28 cellular contexts compared by ENCODE assay signal in genomic region chr14:54395716-54396115, GRCh38. TPM values are rescaled to one million over a fixed set of nuclear protein-coding genes. Genes with fewer than 3 reads are reported as not detected.
DNase-seq lines count a peak whose midpoint lies in the region; ATAC-seq, FAIRE-seq and TF ChIP-seq lines count a peak whose summit lies in the region.
"Had no signal": no experiment of that assay in that cellular context is flagged by ENCODE, and none has a peak within 500 bp of the region (broad histone marks: within the 10 kb centered on the region; RNA-seq: fewer than 3 reads in every experiment).

No MANE protein-coding gene starts in this region.

- H3K27me3 Mint-ChIP-seq in natural killer cell (ENCODE audit: low read depth in 2 of 2) (peaks cover 3 to 13% of the 10 kb centered on the region in 2 donors), immature natural killer cell (ENCODE audit: low read depth in 3 of 3) (peaks cover 3 to 13% (median 10%) of the 10 kb centered on the region in 3 donors), type B pancreatic cell (peaks cover 3% of the 10 kb centered on the region)
- H3K27me3 Mint-ChIP-seq in natural killer cell treated with Interleukin-12 subunit alpha and Interleukin-12 subunit beta and Interleukin-15 and Interleukin-18, amount 100 ng/mL, for 72 hours = peaks cover under 1 to 12% of the 10 kb centered on the region in 2 donors

- ATAC-seq in natural killer cell = no peak
- no peak for ATAC-seq in natural killer cell treated with Interleukin-12 subunit alpha and Interleukin-12 subunit beta and Interleukin-15 and Interleukin-18, amount 100 ng/mL, for 72 hours

- intact Hi-C loops in natural killer cell (cut with micrococcal nuclease) = loop anchor here (1.0 to 2.0 kb wide), 3 partner anchors 46 to 114 kb away; partner anchors contain the start of genes CGRRF1, CNIH1 and GMFB

- peaks cover 7% of the 10 kb centered on the region in 2 donors for H3K4me1 Mint-ChIP-seq in natural killer cell
- peaks cover 7 to 16% of the 10 kb centered on the region in 2 donors for H3K4me1 Mint-ChIP-seq in natural killer cell treated with Interleukin-12 subunit alpha and Interleukin-12 subunit beta and Interleukin-15 and Interleukin-18, amount 100 ng/mL, for 72 hours (ENCODE audit: low read depth in 2 of 2)
- peaks cover 14 to 19% of the 10 kb centered on the region in 2 donors for H3K4me1 Mint-ChIP-seq in immature natural killer cell
- H3K4me1 Mint-ChIP-seq in type B pancreatic cell (ENCODE audit: unreplicated experiment) = peaks cover 17% of the 10 kb centered on the region

- H3K27ac Mint-ChIP-seq in natural killer cell (no peak overlapping the region), immature natural killer cell (no peak overlapping the region), type B pancreatic cell (no peak overlapping the region)
- no peak overlapping the region for H3K27ac Mint-ChIP-seq in natural killer cell treated with Interleukin-12 subunit alpha and Interleukin-12 subunit beta and Interleukin-15 and Interleukin-18, amount 100 ng/mL, for 72 hours

- TF ChIP-seq CTCF in natural killer cell (IDR thresholded peaks at IDR 0.05) = no peak
- TF ChIP-seq CTCF in type B pancreatic cell (conservative IDR thresholded peaks at IDR 0.05) = no peak

- H3K4me3 Mint-ChIP-seq in natural killer cell (peak overlapping the region; percentile 32), immature natural killer cell (peak overlapping the region in 3 of 5 donors; percentile 11 to 57 (median 33)), type B pancreatic cell (peak overlapping the region; percentile 68)
- no peak overlapping the region for H3K4me3 Mint-ChIP-seq in natural killer cell treated with Interleukin-12 subunit alpha and Interleukin-12 subunit beta and Interleukin-15 and Interleukin-18, amount 100 ng/mL, for 72 hours

- no peak for FAIRE-seq in frontal cortex (lab: Jason Lieb, UNC)

- peak; percentile 8 for DNase-seq in DMS53 (lab: John Stamatoyannopoulos, UW)
- no peak for DNase-seq in DMS53 treated with DMSO at 0.1 percent for 48 hours (lab: John Stamatoyannopoulos, UW; ENCODE audit: unreplicated experiment)
- DNase-seq in natural killer cell = no peak
- DNase-seq in natural killer cell treated with Interleukin-12 subunit alpha and Interleukin-12 subunit beta and Interleukin-15 and Interleukin-18, amount 100 ng/mL, for 72 hours (ENCODE audit: low spot score) = no peak
- DNase-seq in immature natural killer cell = no peak
- no peak for DNase-seq in type B pancreatic cell (ENCODE audit: extremely low spot score, unreplicated experiment)
- DNase-seq in frontal cortex (ENCODE audit: low spot score in 2 of 2) = no peak
- DNase-seq in HK-2 (ENCODE audit: unreplicated experiment) = no peak
- DNase-seq: 8988T; activated gamma-delta T cell treated with Interleukin-2 at 50 U/mL for 16 hours; activated T-cell treated with anti-CD3 and anti-CD28 coated beads for 4 hours; aorta; cortex of kidney; DMS153; effector memory CD8-positive, alpha-beta T cell; erythroblast; H7; heart left ventricle; kidney glomerular epithelial cell; lower lobe of right lung; mucosa of descending colon; NCI-H1092 treated with DMSO at 0.1 percent for 48 hours; NCI-H187 treated with DMSO at 0.1 percent for 48 hours; NCI-H2171 treated with DMSO at 0.1 percent for 48 hours; NCI-H524; Right ventricle myocardium superior; sigmoid colon; stimulated activated naive CD4-positive, alpha-beta T cell treated with Interleukin-2 at 50 U/mL for 16 hours had no signal

- H3K9me3 Mint-ChIP-seq in natural killer cell (no peaks in the 10 kb centered on the region), immature natural killer cell (no peaks in the 10 kb centered on the region), type B pancreatic cell (no peaks in the 10 kb centered on the region)
- H3K9me3 Mint-ChIP-seq in natural killer cell treated with Interleukin-12 subunit alpha and Interleukin-12 subunit beta and Interleukin-15 and Interleukin-18, amount 100 ng/mL, for 72 hours = no peaks in the 10 kb centered on the region
- H3K9me3 Mint-ChIP-seq: effector memory CD8-positive, alpha-beta T cell had no signal

- H3K36me3 Mint-ChIP-seq in natural killer cell = no peaks in the 10 kb centered on the region
- H3K36me3 Mint-ChIP-seq in natural killer cell treated with Interleukin-12 subunit alpha and Interleukin-12 subunit beta and Interleukin-15 and Interleukin-18, amount 100 ng/mL, for 72 hours = no peaks in the 10 kb centered on the region
- no peaks in the 10 kb centered on the region for H3K36me3 Mint-ChIP-seq in immature natural killer cell
- peaks cover 4% of the 10 kb centered on the region for H3K36me3 Mint-ChIP-seq in type B pancreatic cell

RNA-seq across cellular contexts. Expression of gene CDKN3, which starts 1.1 kb away (rescaled TPM):
- total RNA-seq in natural killer cell (1 to 10 TPM in 2 of 3 donors, under 1 TPM in 1; 0.89 to 3.0 (median 1.8) TPM), type B pancreatic cell (ENCODE audit: low replicate concordance) (10.2 and 31.0 TPM in 2 replicates), frontal cortex (5.3 TPM)
- 10 to 100 TPM; 31.1 to 38.4 TPM for total RNA-seq in natural killer cell treated with Interleukin-12 subunit alpha and Interleukin-12 subunit beta and Interleukin-15 and Interleukin-18, amount 100 ng/mL, for 72 hours
- 1 to 10 TPM; 2.7 to 6.4 (median 6.4) TPM for polyA plus RNA-seq in immature natural killer cell

RNA-seq across cellular contexts. Expression of gene CNIH1, which starts 45.5 kb away (rescaled TPM):
- total RNA-seq in natural killer cell (10 to 100 TPM; 20.4 to 30.9 (median 25.7) TPM), type B pancreatic cell (ENCODE audit: low replicate concordance) (111 and 121 TPM in 2 replicates), frontal cortex (41.6 TPM)
- total RNA-seq in natural killer cell treated with Interleukin-12 subunit alpha and Interleukin-12 subunit beta and Interleukin-15 and Interleukin-18, amount 100 ng/mL, for 72 hours = 10 to 100 TPM; 51.7 to 56.8 TPM
- polyA plus RNA-seq in immature natural killer cell = 100 to 1,000 TPM in 1 of 3 donors, 10 to 100 TPM in 2; 59.7 to 101 (median 61.8) TPM
